Comparison of ENCODE assay signal across 1 cellular context in genomic region chr4:6925357-6925836, GRCh38.
TF ChIP-seq lines count a peak whose summit lies in the region.

No MANE protein-coding gene starts in this region.

TF ChIP-seq in K562, 482 proteins besides CTCF, POLR2A, EP300 and RAD21 (continued from another document and continues in another):
- TF ChIP-seq AFF1 (IDR thresholded peaks at IDR 0.05; ENCODE audit: low read depth in 1 of 2, partially characterized antibody in 2 of 2): no peak
- TF ChIP-seq ZC3H4 (CRISPR knock-in tag; IDR thresholded peaks at IDR 0.05; ENCODE audit: borderline replicate concordance): no peak
- TF ChIP-seq HNRNPL (IDR thresholded peaks at IDR 0.05; ENCODE audit: low read depth, low read length): no peak
- TF ChIP-seq BRD4 (IDR thresholded peaks at IDR 0.05): no peak
- TF ChIP-seq ATF1 (CRISPR knock-in tag; IDR thresholded peaks at IDR 0.05): no peak
- peak; percentile 25; the same call in 1 of the 2 replicates for TF ChIP-seq ATF1 (tag; IDR thresholded peaks at IDR 0.05)
- TF ChIP-seq NBN (IDR thresholded peaks at IDR 0.05; ENCODE audit: low read depth): peak; percentile 80; the same call in 1 of the 2 replicates
- no peak for TF ChIP-seq ZNF133 (CRISPR knock-in tag; IDR thresholded peaks at IDR 0.05)
- TF ChIP-seq THAP12 (CRISPR knock-in tag; IDR thresholded peaks at IDR 0.05): no peak
- no peak for TF ChIP-seq SAP30 (IDR thresholded peaks at IDR 0.05; ENCODE audit: borderline replicate concordance, insufficient read depth, low read depth, low read length, poor library complexity, severe bottlenecking)
- TF ChIP-seq SAFB2 (IDR thresholded peaks at IDR 0.05; ENCODE audit: borderline replicate concordance, low read depth, low read length, severe bottlenecking): no peak
- no peak for TF ChIP-seq TAF7 (tag; IDR thresholded peaks at IDR 0.05)
- no peak for TF ChIP-seq SMAD1 (IDR thresholded peaks at IDR 0.05; ENCODE audit: low read depth, low read length, partially characterized antibody)
- no peak for TF ChIP-seq STAT5B (CRISPR knock-in tag; IDR thresholded peaks at IDR 0.05)
- no peak for TF ChIP-seq ZNF212 (CRISPR knock-in tag; IDR thresholded peaks at IDR 0.05)
- no peak for TF ChIP-seq ZNF324 (CRISPR knock-in tag; IDR thresholded peaks at IDR 0.05)
- TF ChIP-seq ETV1 (tag; conservative IDR thresholded peaks at IDR 0.05; ENCODE audit: low read depth): no peak
- no peak for TF ChIP-seq ZBTB49 (CRISPR knock-in tag; IDR thresholded peaks at IDR 0.05; ENCODE audit: borderline replicate concordance)
- no peak for TF ChIP-seq PTTG1 (tag; IDR thresholded peaks at IDR 0.05; ENCODE audit: low read depth)
- no peak for TF ChIP-seq MXD1 (CRISPR knock-in tag; IDR thresholded peaks at IDR 0.05; ENCODE audit: borderline replicate concordance, poor library complexity, severe bottlenecking)
- TF ChIP-seq ZEB2 (IDR thresholded peaks at IDR 0.05): peak; percentile 79
- TF ChIP-seq NRF1 (conservative IDR thresholded peaks at IDR 0.05 in 1 of 2, IDR thresholded peaks at IDR 0.05 in 1 of 2): peak in 1 of 2 experiments; percentile 37; a peak in 3 of 4 replicates
- TF ChIP-seq TBP (optimal IDR thresholded peaks at IDR 0.05; ENCODE audit: low read depth, low read length): no peak
- no peak for TF ChIP-seq PHB2 (IDR thresholded peaks at IDR 0.05; ENCODE audit: low read depth)
- TF ChIP-seq CREB3L1 (IDR thresholded peaks at IDR 0.05; ENCODE audit: borderline replicate concordance, low read depth): no peak
- no peak for TF ChIP-seq E2F8 (IDR thresholded peaks at IDR 0.05; ENCODE audit: low read depth, partially characterized antibody)
- TF ChIP-seq YY1 (IDR thresholded peaks at IDR 0.05; ENCODE audit: borderline replicate concordance in 1 of 3, control insufficient read depth in 1 of 3, extremely low read depth in 1 of 3, insufficient read depth in 3 of 3, insufficient read length in 1 of 3, insufficient replicate concordance in 2 of 3, low read depth in 1 of 3, low read length in 2 of 3): no peak
- no peak for TF ChIP-seq ZNF23 (CRISPR knock-in tag; IDR thresholded peaks at IDR 0.05)
- no peak for TF ChIP-seq ZBTB43 (CRISPR knock-in tag; IDR thresholded peaks at IDR 0.05)
- no peak for TF ChIP-seq PRMT5 (CRISPR knock-in tag; IDR thresholded peaks at IDR 0.05)
- TF ChIP-seq ZZZ3 (IDR thresholded peaks at IDR 0.05): no peak
- TF ChIP-seq JUNB (CRISPR knock-in tag; conservative IDR thresholded peaks at IDR 0.05): no peak
- TF ChIP-seq ARID3A (IDR thresholded peaks at IDR 0.05; ENCODE audit: borderline replicate concordance, low read depth, low read length): no peak
- no peak for TF ChIP-seq HOMEZ (CRISPR knock-in tag; IDR thresholded peaks at IDR 0.05)
- TF ChIP-seq FOXA3 (CRISPR knock-in tag; conservative IDR thresholded peaks at IDR 0.05 in 1 of 2, IDR thresholded peaks at IDR 0.05 in 1 of 2): no peak
- no peak for TF ChIP-seq ZNF146 (CRISPR knock-in tag; IDR thresholded peaks at IDR 0.05; ENCODE audit: unreplicated experiment)
- TF ChIP-seq THRA (IDR thresholded peaks at IDR 0.05): no peak
- TF ChIP-seq EP400 (IDR thresholded peaks at IDR 0.05): no peak
- TF ChIP-seq ZNF224 (CRISPR knock-in tag; IDR thresholded peaks at IDR 0.05): no peak
